ENCODE assay signal across 15 cellular contexts in genomic region chr5:22319798-22320197, GRCh38.
DNase-seq lines count a peak whose midpoint lies in the region; ATAC-seq, FAIRE-seq and TF ChIP-seq lines count a peak whose summit lies in the region.
"Had no signal": no experiment of that assay in that cellular context is flagged by ENCODE, and none has a peak within 500 bp of the region (broad histone marks: within the 10 kb centered on the region; RNA-seq: fewer than 3 reads in every experiment).

No MANE protein-coding gene starts in this region.

- no peak overlapping the region for H3K27ac ChIP-seq in kidney (ENCODE audit: low read depth in 2 of 2, low read length in 2 of 2)

- DNase-seq in NCI-H2171 treated with DMSO at 0.1 percent for 48 hours (lab: John Stamatoyannopoulos, UW) (peak; percentile 20), NCI-H2171 (lab: John Stamatoyannopoulos, UW) (no peak), SK-MEL-5 (ENCODE audit: low read depth, low spot score) (peak; percentile 33), iPS-NIHi11 (ENCODE audit: low spot score) (peak; percentile 41), head of caudate nucleus (no peak), NOMO-1 treated with dmso at 0.1 percent for 144 hours (lab: John Stamatoyannopoulos, UW; ENCODE audit: unreplicated experiment) (no peak), kidney (no peak)
- DNase-seq: 8988T, C1 segment of cervical spinal cord, DMS53, NCI-H1436 treated with DMSO at 0.1 percent for 48 hours, NCI-H2081 treated with DMSO at 0.1 percent for 48 hours, NCI-H82 had no signal

- ATAC-seq in HG03457 (IDR thresholded peaks at IDR 0.05; ENCODE audit: unreplicated experiment): no peak
- ATAC-seq: HCT116 had no signal

- intact Hi-C loops in head of caudate nucleus (cut with DNase I) (no loop called here), kidney (cut with DNase I) (no loop called here)

- H3K9me3 ChIP-seq in kidney (ENCODE audit: control insufficient read depth in 1 of 2, low read length in 2 of 2): no peaks in the 10 kb centered on the region

- no peaks in the 10 kb centered on the region for H3K36me3 ChIP-seq in kidney (ENCODE audit: control insufficient read depth in 1 of 2, insufficient read depth in 2 of 2, low read length in 2 of 2)

- in situ Hi-C loops in SK-MEL-5 (cut with HindIII; ENCODE audit: low pct_unique_long_range_greater_than_20kb, low sequenced_read_pairs): no loop called here

- no peaks in the 10 kb centered on the region for H3K4me1 ChIP-seq in kidney (ENCODE audit: control insufficient read depth in 1 of 2, insufficient read depth in 1 of 2, low read depth in 1 of 2, low read length in 2 of 2)

- no peak overlapping the region for H3K4me3 ChIP-seq in kidney (ENCODE audit: low read length in 2 of 2)

- TF ChIP-seq CTCF in kidney (IDR thresholded peaks at IDR 0.05; ENCODE audit: borderline replicate concordance, extremely low read depth, insufficient read depth): no peak

- H3K9ac ChIP-seq in kidney (ENCODE audit: low read length in 2 of 2): no peak overlapping the region

- no peak for FAIRE-seq in kidney (lab: Jason Lieb, UNC)

Comparison
In these comparisons a context has a peak if more than half of its experiments do, and no peak if none do; other contexts are left out.
1. DNase-seq: peak in NCI-H2171 treated with DMSO at 0.1 percent for 48 hours (single experiment), SK-MEL-5 (single experiment) and iPS-NIHi11 (single experiment); none in NCI-H2171 (single experiment), head of caudate nucleus (0 of 42), NOMO-1 treated with dmso at 0.1 percent for 144 hours (single experiment) and kidney (single experiment).